Comparison of ENCODE assay signal across 1 cellular context in the genomic region with DNA sequence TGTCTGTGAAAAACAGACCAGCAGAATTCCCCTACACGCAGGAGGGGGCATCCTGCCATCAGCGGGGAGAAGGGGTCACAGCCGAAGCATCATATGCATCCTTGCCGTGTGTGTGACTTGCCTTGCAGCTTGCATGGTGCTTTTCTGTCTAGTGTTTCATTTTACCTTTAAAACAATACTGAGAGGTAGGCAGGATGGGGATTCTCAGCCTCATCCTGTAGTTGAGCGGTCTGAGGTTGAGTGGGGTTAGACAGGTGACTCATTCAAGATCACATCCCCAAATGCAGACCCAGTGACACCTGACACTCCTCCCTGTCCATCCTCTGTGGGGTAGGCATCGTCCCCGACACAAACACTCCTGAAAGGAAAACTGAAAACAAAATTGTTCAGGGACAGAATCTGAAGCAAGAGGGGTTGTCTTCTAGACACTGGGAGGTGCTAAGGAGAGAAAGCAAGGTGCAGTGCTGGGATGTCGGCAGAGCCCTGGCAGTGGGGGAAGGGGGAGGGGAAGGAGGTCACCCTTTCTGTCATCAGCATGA.
TF ChIP-seq lines count a peak whose summit lies in the region.

No MANE protein-coding gene starts in this region.

TF ChIP-seq in WTC11, 78 proteins besides CTCF, POLR2A, EP300 and RAD21 (continued from another document):
- TF ChIP-seq PRDM15 (CRISPR knock-in tag; IDR thresholded peaks at IDR 0.05) (no peak), CBFB (CRISPR knock-in tag; IDR thresholded peaks at IDR 0.05; ENCODE audit: low read depth) (no peak), FOXK1 (CRISPR knock-in tag; IDR thresholded peaks at IDR 0.05) (no peak), ZNF317 (CRISPR knock-in tag; IDR thresholded peaks at IDR 0.05; ENCODE audit: borderline replicate concordance, low read depth) (no peak), HMGXB4 (CRISPR knock-in tag; IDR thresholded peaks at IDR 0.05) (no peak)
